Comparison of ENCODE assay signal across 1 cellular context in genomic region chr18:66193394-66193793, GRCh38.
TF ChIP-seq lines count a peak whose summit lies in the region.

No MANE protein-coding gene starts in this region.

TF ChIP-seq in H1, 55 proteins besides CTCF, POLR2A, EP300 and RAD21 (continued from another document):
- TF ChIP-seq CHD7 (IDR thresholded peaks at IDR 0.05; ENCODE audit: insufficient replicate concordance, low read length) (no peak), SUZ12 (IDR thresholded peaks at IDR 0.05; ENCODE audit: low read length) (no peak), TEAD4 (IDR thresholded peaks at IDR 0.05; ENCODE audit: low read depth, low read length) (no peak), ATF3 (IDR thresholded peaks at IDR 0.05; ENCODE audit: insufficient read depth, low read depth, low read length) (no peak), CBX5 (IDR thresholded peaks at IDR 0.05; ENCODE audit: low read depth, low read length) (no peak), POLR2AphosphoS5 (IDR thresholded peaks at IDR 0.05; ENCODE audit: low read depth, low read length) (no peak), ASH2L (IDR thresholded peaks at IDR 0.05; ENCODE audit: low read length) (no peak), BRCA1 (IDR thresholded peaks at IDR 0.05; ENCODE audit: low read depth, low read length) (no peak), JUN (IDR thresholded peaks at IDR 0.05; ENCODE audit: low read depth, low read length) (no peak), FOSL1 (IDR thresholded peaks at IDR 0.05; ENCODE audit: insufficient read depth, low read depth, low read length) (no peak), YY1 (IDR thresholded peaks at IDR 0.05; ENCODE audit: low read depth, low read length) (no peak), TAF7 (optimal IDR thresholded peaks at IDR 0.05; ENCODE audit: borderline replicate concordance, low read depth, low read length) (no peak), E2F6 (IDR thresholded peaks at IDR 0.05) (no peak)
TF ChIP-seq in H1: peak in this region for 0.
